In the genomic region with DNA sequence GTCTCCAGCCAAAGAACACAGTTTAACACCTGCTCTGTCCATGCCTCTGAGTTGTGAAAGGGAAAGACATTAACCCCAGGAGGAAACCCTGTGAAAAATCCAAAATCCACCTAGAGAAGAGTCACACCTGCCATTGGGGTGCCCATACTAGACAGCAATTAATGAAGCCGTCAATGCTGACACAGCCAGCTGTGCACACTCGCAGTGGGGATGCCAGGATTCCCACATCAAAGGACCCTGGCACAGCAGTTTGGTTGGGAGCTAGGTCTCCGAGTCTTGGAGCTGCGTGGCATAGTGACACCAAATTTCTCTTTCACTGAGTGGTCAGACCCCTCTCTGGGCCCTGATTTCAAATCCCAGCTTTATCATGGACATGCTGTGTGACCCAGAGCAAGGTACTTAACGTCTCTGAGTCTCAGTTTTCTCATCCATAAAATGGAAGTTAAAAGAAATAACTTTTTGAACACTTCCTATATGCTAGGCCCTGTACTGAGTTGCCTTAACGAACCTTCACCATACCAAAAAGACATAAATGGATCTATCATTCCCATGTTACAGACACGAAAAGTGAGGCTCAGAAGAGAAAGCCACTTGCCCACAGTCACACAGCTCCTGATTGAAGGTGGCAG, we compare ENCODE assay signal across 2 cellular contexts.
A peak's percentile ranks its signal among the peaks of the same experiment; 100 is the strongest.
TF ChIP-seq lines count a peak whose summit lies in the region.

No MANE protein-coding gene starts in this region.

TF ChIP-seq in A549, 52 proteins besides CTCF, POLR2A, EP300 and RAD21:
- TF ChIP-seq KDM1A (IDR thresholded peaks at IDR 0.05; ENCODE audit: low read depth): peak; percentile 21; the same call in 1 of the 2 replicates
- TF ChIP-seq NR3C1 (IDR thresholded peaks at IDR 0.05): no peak
- TF ChIP-seq ESRRA (IDR thresholded peaks at IDR 0.05; ENCODE audit: borderline replicate concordance, low read length): no peak
- TF ChIP-seq, protein P1, sequence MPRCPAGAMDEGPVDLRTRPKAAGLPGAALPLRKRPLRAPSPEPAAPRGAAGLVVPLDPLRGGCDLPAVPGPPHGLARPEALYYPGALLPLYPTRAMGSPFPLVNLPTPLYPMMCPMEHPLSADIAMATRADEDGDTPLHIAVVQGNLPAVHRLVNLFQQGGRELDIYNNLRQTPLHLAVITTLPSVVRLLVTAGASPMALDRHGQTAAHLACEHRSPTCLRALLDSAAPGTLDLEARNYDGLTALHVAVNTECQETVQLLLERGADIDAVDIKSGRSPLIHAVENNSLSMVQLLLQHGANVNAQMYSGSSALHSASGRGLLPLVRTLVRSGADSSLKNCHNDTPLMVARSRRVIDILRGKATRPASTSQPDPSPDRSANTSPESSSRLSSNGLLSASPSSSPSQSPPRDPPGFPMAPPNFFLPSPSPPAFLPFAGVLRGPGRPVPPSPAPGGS (IDR thresholded peaks at IDR 0.05): no peak
- no peak for TF ChIP-seq CHD2 (IDR thresholded peaks at IDR 0.05; ENCODE audit: low read length, partially characterized antibody)
- TF ChIP-seq, protein P2, sequence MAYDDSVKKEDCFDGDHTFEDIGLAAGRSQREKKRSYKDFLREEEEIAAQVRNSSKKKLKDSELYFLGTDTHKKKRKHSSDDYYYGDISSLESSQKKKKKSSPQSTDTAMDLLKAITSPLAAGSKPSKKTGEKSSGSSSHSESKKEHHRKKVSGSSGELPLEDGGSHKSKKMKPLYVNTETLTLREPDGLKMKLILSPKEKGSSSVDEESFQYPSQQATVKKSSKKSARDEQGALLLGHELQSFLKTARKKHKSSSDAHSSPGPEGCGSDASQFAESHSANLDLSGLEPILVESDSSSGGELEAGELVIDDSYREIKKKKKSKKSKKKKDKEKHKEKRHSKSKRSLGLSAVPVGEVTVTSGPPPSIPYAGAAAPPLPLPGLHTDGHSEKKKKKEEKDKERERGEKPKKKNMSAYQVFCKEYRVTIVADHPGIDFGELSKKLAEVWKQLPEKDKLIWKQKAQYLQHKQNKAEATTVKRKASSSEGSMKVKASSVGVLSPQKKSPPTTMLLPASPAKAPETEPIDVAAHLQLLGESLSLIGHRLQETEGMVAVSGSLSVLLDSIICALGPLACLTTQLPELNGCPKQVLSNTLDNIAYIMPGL (CRISPR knock-in tag; IDR thresholded peaks at IDR 0.05; ENCODE audit: borderline replicate concordance): no peak
- no peak for TF ChIP-seq GATA3 (IDR thresholded peaks at IDR 0.05; ENCODE audit: borderline replicate concordance)
- no peak for TF ChIP-seq HOXB5 (CRISPR knock-in tag; IDR thresholded peaks at IDR 0.05)

TF ChIP-seq in H1, 55 proteins besides CTCF, POLR2A, EP300 and RAD21:
- TF ChIP-seq KDM4A (IDR thresholded peaks at IDR 0.05; ENCODE audit: low read depth, low read length, severe bottlenecking) (no peak), HDAC6 (IDR thresholded peaks at IDR 0.05; ENCODE audit: low read depth, low read length) (no peak), KDM1A (IDR thresholded peaks at IDR 0.05; ENCODE audit: borderline replicate concordance, low read length) (peak; percentile 32; the same call in 1 of the 2 replicates)
- TF ChIP-seq, protein P3, sequence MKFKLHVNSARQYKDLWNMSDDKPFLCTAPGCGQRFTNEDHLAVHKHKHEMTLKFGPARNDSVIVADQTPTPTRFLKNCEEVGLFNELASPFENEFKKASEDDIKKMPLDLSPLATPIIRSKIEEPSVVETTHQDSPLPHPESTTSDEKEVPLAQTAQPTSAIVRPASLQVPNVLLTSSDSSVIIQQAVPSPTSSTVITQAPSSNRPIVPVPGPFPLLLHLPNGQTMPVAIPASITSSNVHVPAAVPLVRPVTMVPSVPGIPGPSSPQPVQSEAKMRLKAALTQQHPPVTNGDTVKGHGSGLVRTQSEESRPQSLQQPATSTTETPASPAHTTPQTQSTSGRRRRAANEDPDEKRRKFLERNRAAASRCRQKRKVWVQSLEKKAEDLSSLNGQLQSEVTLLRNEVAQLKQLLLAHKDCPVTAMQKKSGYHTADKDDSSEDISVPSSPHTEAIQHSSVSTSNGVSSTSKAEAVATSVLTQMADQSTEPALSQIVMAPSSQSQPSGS (IDR thresholded peaks at IDR 0.05; ENCODE audit: low read length): no peak
